Comparison of ENCODE assay signal across 9 cellular contexts in the genomic region with DNA sequence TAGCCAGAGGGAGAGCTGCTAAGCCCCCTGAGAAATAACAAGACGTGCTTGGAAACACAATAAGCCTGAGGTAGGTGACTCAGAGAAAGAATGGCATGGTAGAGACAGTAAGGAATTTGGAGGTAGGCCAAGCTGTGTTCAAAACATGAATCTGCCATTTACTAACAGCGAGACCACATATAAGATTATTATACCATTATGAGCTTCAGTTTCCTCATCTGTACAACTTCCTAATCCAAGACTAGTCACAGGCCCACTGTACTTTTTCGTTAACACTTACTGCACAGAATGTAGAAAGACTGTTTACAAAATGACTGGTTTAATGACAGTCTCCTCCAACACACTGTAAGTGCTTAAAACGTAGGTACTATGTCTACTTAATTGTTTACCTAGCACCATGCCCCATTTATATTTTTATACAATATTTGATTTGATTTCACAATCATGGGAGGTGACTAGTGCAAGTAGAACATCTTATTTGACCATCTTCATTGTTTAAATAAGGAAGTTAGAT. TPM values are rescaled to one million over a fixed set of nuclear protein-coding genes. Genes with fewer than 3 reads are reported as not detected.
A peak's percentile ranks its signal among the peaks of the same experiment; 100 is the strongest.
DNase-seq lines count a peak whose midpoint lies in the region; ATAC-seq and TF ChIP-seq lines count a peak whose summit lies in the region.
"Had no signal": no experiment of that assay in that cellular context is flagged by ENCODE, and none has a peak within 500 bp of the region (broad histone marks: within the 10 kb centered on the region; RNA-seq: fewer than 3 reads in every experiment).

No MANE protein-coding gene starts in this region.

- ATAC-seq in HG03095 (IDR thresholded peaks at IDR 0.05; ENCODE audit: unreplicated experiment), result no peak
- ATAC-seq in GM18498 (IDR thresholded peaks at IDR 0.05; ENCODE audit: unreplicated experiment), result no peak

- peak; percentile 20 for DNase-seq in AG20443 (ENCODE audit: low spot score)
- peak; percentile 86 for DNase-seq in NCI-H226
- peak; percentile 91 for DNase-seq in dermis blood vessel endothelial cell
- no peak for DNase-seq in neural crest cell (ENCODE audit: low read depth, low spot score)
- DNase-seq in DMS79 treated with DMSO at 0.1 percent for 48 hours (lab: John Stamatoyannopoulos, UW), result no peak
- no peak for DNase-seq in NCI-H187 (lab: John Stamatoyannopoulos, UW)

- TF ChIP-seq CTCF in neural crest cell (conservative IDR thresholded peaks at IDR 0.05), result no peak

- H3K36me3 Mint-ChIP-seq in neural crest cell (ENCODE audit: low read depth), result peaks cover 4% of the 10 kb centered on the region

- H3K4me3 Mint-ChIP-seq in neural crest cell, result no peak overlapping the region
- H3K4me3 Mint-ChIP-seq: activated naive CD4-positive, alpha-beta T cell treated with anti-CD3 and anti-CD28 coated beads, Interleukin-2, amount 50 U/mL, for 24 hours had no signal

- peaks cover 29% of the 10 kb centered on the region for H3K4me1 Mint-ChIP-seq in neural crest cell

- no peaks in the 10 kb centered on the region for H3K9me3 Mint-ChIP-seq in neural crest cell
- H3K9me3 Mint-ChIP-seq: activated naive CD4-positive, alpha-beta T cell treated with anti-CD3 and anti-CD28 coated beads, Interleukin-2, amount 50 U/mL, for 24 hours had no signal

- H3K27me3 Mint-ChIP-seq in neural crest cell (ENCODE audit: low read depth), result no peaks in the 10 kb centered on the region
- H3K27me3 Mint-ChIP-seq: activated naive CD4-positive, alpha-beta T cell treated with anti-CD3 and anti-CD28 coated beads, Interleukin-2, amount 50 U/mL, for 24 hours had no signal

- peak overlapping the region; percentile 40 for H3K27ac Mint-ChIP-seq in neural crest cell (ENCODE audit: unreplicated experiment)

RNA-seq across cellular contexts. Expression of a gene that starts 25.7 kb away (rescaled TPM):
- total RNA-seq in dermis blood vessel endothelial cell, result 66.3 and 66.5 TPM in 2 replicates
- total RNA-seq in neural crest cell, result 14.9 and 15.8 TPM in 2 replicates

Comparison
In these comparisons a context has a peak if more than half of its experiments do, and no peak if none do; other contexts are left out.
1. DNase-seq: peak in AG20443 (single experiment), NCI-H226 (single experiment) and dermis blood vessel endothelial cell (single experiment); none in neural crest cell (single experiment), DMS79 treated with DMSO at 0.1 percent for 48 hours (single experiment) and NCI-H187 (0 of 2).